Comparison of ENCODE assay signal across 8 cellular contexts in genomic region chr7:22001345-22002004, GRCh38. TPM values are rescaled to one million over a fixed set of nuclear protein-coding genes. Genes with fewer than 3 reads are reported as not detected.
DNase-seq lines count a peak whose midpoint lies in the region; ATAC-seq and TF ChIP-seq lines count a peak whose summit lies in the region.

No MANE protein-coding gene starts in this region.

- H3K4me1 Mint-ChIP-seq in natural killer cell = peaks cover 5 to 6% of the 10 kb centered on the region in 2 donors

- no peaks in the 10 kb centered on the region for H3K9me3 Mint-ChIP-seq in natural killer cell

- no peaks in the 10 kb centered on the region for H3K36me3 Mint-ChIP-seq in natural killer cell

- H3K27ac Mint-ChIP-seq in natural killer cell = no peak overlapping the region

- H3K4me3 Mint-ChIP-seq in natural killer cell = no peak overlapping the region

- DNase-seq in DMS79 treated with DMSO at 0.1 percent for 48 hours (lab: John Stamatoyannopoulos, UW) (peak; percentile 34), DMS79 (lab: John Stamatoyannopoulos, UW) (no peak), NCI-H128 (lab: John Stamatoyannopoulos, UW; ENCODE audit: unreplicated experiment) (peak; percentile 40), SW 1271 (lab: John Stamatoyannopoulos, UW) (peak; percentile 71 to 85), natural killer cell (no peak), GDM1 (lab: John Stamatoyannopoulos, UW) (no peak)

- ATAC-seq in GM21526 (IDR thresholded peaks at IDR 0.05; ENCODE audit: low FRiP score, unreplicated experiment) (peak; percentile 55), esophagus mucosa (peak; percentile 57), natural killer cell (peak; percentile 80 to 84 (median 82))

- peak; percentile 86 for TF ChIP-seq CTCF in natural killer cell (IDR thresholded peaks at IDR 0.05)

- intact Hi-C loops in natural killer cell (cut with micrococcal nuclease) = loop anchor here (2.0 kb wide), 1 partner anchor 741 kb away; no protein-coding TSS in a partner anchor

- H3K27me3 Mint-ChIP-seq in natural killer cell (ENCODE audit: low read depth in 2 of 2) = peaks cover 6 to 19% of the 10 kb centered on the region in 2 donors

RNA-seq across cellular contexts. Expression of gene CDCA7L, which starts 55.8 kb away (rescaled TPM):
- total RNA-seq in esophagus mucosa (10.7 TPM), natural killer cell (1 to 10 TPM; 3.1 to 5.0 (median 4.5) TPM)

Comparison
In these comparisons a context has a peak if more than half of its experiments do, and no peak if none do; other contexts are left out.
1. DNase-seq: peak in DMS79 treated with DMSO at 0.1 percent for 48 hours (single experiment), NCI-H128 (single experiment) and SW 1271 (2 of 2); none in DMS79 (single experiment), natural killer cell (single experiment) and GDM1 (single experiment).
2. Peak in every context shown above with its lines, with median percentiles within 50 percentile points of each other: ATAC-seq.